ENCODE assay signal across 15 cellular contexts in the genomic region with DNA sequence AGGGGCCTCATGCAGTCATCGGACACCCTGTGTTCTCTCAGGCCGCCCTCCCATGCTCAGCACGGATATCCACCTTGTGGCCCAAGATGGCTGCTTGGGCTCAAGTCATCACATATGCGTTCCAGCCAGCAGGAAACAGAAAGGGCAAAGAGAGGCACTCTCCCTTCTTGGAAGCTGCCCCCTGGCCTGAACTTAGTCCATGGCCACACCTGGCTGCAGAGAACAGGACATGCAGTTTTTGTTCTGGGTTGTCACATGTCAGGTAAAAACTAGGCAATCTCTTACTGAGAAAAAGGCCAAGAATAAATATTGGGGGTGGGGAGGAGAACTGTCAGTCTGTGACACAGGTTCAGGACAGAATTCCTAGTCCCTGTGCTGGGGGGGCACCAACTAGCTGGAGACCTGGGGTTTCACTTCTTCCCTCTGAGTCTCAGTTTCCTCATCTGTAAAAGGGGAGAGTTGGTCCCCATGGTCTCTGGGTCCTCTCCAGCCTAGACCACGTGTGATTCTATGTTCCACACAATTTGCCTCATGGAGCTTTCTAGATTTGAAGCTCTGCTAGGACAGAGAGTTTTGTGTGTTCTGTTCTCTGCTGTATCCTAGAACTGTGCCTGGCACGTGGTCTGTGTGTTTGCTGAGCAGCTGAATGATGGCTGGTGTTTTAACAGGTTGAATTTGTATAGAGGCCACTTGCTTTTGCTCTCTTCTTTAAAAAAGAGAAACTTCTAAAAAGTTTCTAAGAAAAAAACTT.
"Had no signal": no experiment of that assay in that cellular context is flagged by ENCODE, and none has a peak within 500 bp of the region (broad histone marks: within the 10 kb centered on the region; RNA-seq: fewer than 3 reads in every experiment).

No MANE protein-coding gene starts in this region.

- H3K36me3 ChIP-seq: brain microvascular endothelial cell, lower lobe of right lung, thyroid gland, uterus had no signal

- DNase-seq: activated naive CD4-positive, alpha-beta T cell; activated T-cell treated with anti-CD3 and anti-CD28 coated beads for 4 hours; anterior cingulate cortex; brain microvascular endothelial cell; hypothalamus; kidney glomerular epithelial cell; lower lobe of right lung; midbrain; thyroid gland; uterus had no signal

- H3K36me3 Mint-ChIP-seq: stimulated activated effector memory CD8-positive, alpha-beta T cell treated with anti-CD3 and anti-CD28 coated beads, Interleukin-12 subunit alpha, Interleukin-12 subunit beta, amount 100 ng/mL, for 72 hours had no signal

- H3K79me2 ChIP-seq: parathyroid adenoma had no signal

- ATAC-seq: esophagus mucosa; lower lobe of right lung; stimulated activated effector memory CD8-positive, alpha-beta T cell treated with anti-CD3 and anti-CD28 coated beads, Interleukin-12 subunit alpha, Interleukin-12 subunit beta, amount 100 ng/mL, for 72 hours had no signal

- H2AFZ ChIP-seq: parathyroid adenoma had no signal

- H3K9me3 ChIP-seq: lower lobe of right lung, thyroid gland, uterus had no signal

- H3K27ac Mint-ChIP-seq: stimulated activated effector memory CD8-positive, alpha-beta T cell treated with anti-CD3 and anti-CD28 coated beads, Interleukin-12 subunit alpha, Interleukin-12 subunit beta, amount 100 ng/mL, for 72 hours had no signal

- H3K9ac ChIP-seq: parathyroid adenoma had no signal

- H3K27ac ChIP-seq: brain microvascular endothelial cell, coronary artery, lower lobe of right lung, parathyroid adenoma, uterus had no signal

- H3K4me3 ChIP-seq: coronary artery, lower lobe of right lung, thyroid gland, uterus had no signal

- H3K9me3 Mint-ChIP-seq: central memory CD8-positive, alpha-beta T cell; stimulated activated effector memory CD8-positive, alpha-beta T cell treated with anti-CD3 and anti-CD28 coated beads, Interleukin-12 subunit alpha, Interleukin-12 subunit beta, amount 100 ng/mL, for 72 hours had no signal

- H3K4me1 ChIP-seq: parathyroid adenoma, uterus had no signal

- H3K27me3 ChIP-seq: brain microvascular endothelial cell, thyroid gland, uterus had no signal

- H3K4me3 Mint-ChIP-seq: central memory CD8-positive, alpha-beta T cell had no signal
